10 cellular contexts compared by ENCODE assay signal in genomic region chr3:114623420-114624046, GRCh38.
DNase-seq lines count a peak whose midpoint lies in the region; ATAC-seq and TF ChIP-seq lines count a peak whose summit lies in the region.
"Had no signal": no experiment of that assay in that cellular context is flagged by ENCODE, and none has a peak within 500 bp of the region (broad histone marks: within the 10 kb centered on the region; RNA-seq: fewer than 3 reads in every experiment).

No MANE protein-coding gene starts in this region.

- no peak for TF ChIP-seq POLR2A in gastrocnemius medialis (IDR thresholded peaks at IDR 0.05)

- no peaks in the 10 kb centered on the region for H3K36me3 ChIP-seq in adipocyte (ENCODE audit: control insufficient read depth, insufficient read depth, low read length, severe bottlenecking)
- H3K36me3 ChIP-seq in gastrocnemius medialis: no peaks in the 10 kb centered on the region

- intact Hi-C loops in left ventricle myocardium superior (cut with micrococcal nuclease) (no loop called here), gastrocnemius medialis (cut with DNase I; ENCODE audit: low total_unique reads) (loop anchor here (5.0 to 10.0 kb wide), 4 partner anchors 116 to 271 kb away; no protein-coding TSS in a partner anchor)

- H3K9ac ChIP-seq in adipocyte (ENCODE audit: low read length): peak overlapping the region; percentile 92

- in situ Hi-C loops in gastrocnemius medialis (cut with MboI; ENCODE audit: low sequenced_read_pairs in 4 of 4): loop anchor here in 2 of 4 donors (10.0 to 25.0 kb wide), 2 partner anchors 211 to 239 kb away; no protein-coding TSS in a partner anchor

- peak overlapping the region; percentile 91 to 98 (median 95) for H3K27ac ChIP-seq in gastrocnemius medialis

- H3K27me3 ChIP-seq in adipocyte (replicated peaks; ENCODE audit: control insufficient read depth, insufficient read depth, low read length) (no peaks in the 10 kb centered on the region), gastrocnemius medialis (no peaks in the 10 kb centered on the region)

- ATAC-seq in left ventricle myocardium superior (peak; percentile 9), gastrocnemius medialis (peak; percentile 27 to 29), HG03571 (IDR thresholded peaks at IDR 0.05; ENCODE audit: unreplicated experiment) (no peak), HG02763 (IDR thresholded peaks at IDR 0.05; ENCODE audit: unreplicated experiment) (no peak)
- ATAC-seq: naive thymus-derived CD4-positive, alpha-beta T cell had no signal

- DNase-seq in EL (peak; percentile 45), adipocyte (ENCODE audit: low read depth) (peak; percentile 22), left ventricle myocardium superior (no peak), gastrocnemius medialis (peak; percentile 24 to 39), GM03348 (ENCODE audit: low spot score) (no peak), NCI-H2171 treated with DMSO at 0.1 percent for 48 hours (lab: John Stamatoyannopoulos, UW) (no peak)
- DNase-seq: KBM-7; naive thymus-derived CD4-positive, alpha-beta T cell had no signal

- H3K4me1 ChIP-seq in adipocyte (ENCODE audit: control insufficient read depth, insufficient read depth, low read length): peaks cover 61% of the 10 kb centered on the region
- H3K4me1 ChIP-seq in gastrocnemius medialis: peaks cover 83 to 87% of the 10 kb centered on the region in 2 donors

- H3K9me3 ChIP-seq in adipocyte (ENCODE audit: control insufficient read depth, low read length) (no peaks in the 10 kb centered on the region), gastrocnemius medialis (no peaks in the 10 kb centered on the region)

- H3K4me3 ChIP-seq in adipocyte (ENCODE audit: low read length): peak overlapping the region; percentile 86
- peak overlapping the region; percentile 60 to 67 (median 64) for H3K4me3 ChIP-seq in gastrocnemius medialis

- TF ChIP-seq CTCF in gastrocnemius medialis (IDR thresholded peaks at IDR 0.05 in 4 of 5, conservative IDR thresholded peaks at IDR 0.05 in 1 of 5): no peak

Comparison
In these comparisons a context has a peak if more than half of its experiments do, and no peak if none do; other contexts are left out.
1. DNase-seq: peak in EL (single experiment), adipocyte (single experiment) and gastrocnemius medialis (2 of 2); none in left ventricle myocardium superior (single experiment), GM03348 (single experiment) and NCI-H2171 treated with DMSO at 0.1 percent for 48 hours (single experiment).
2. ATAC-seq: peak in left ventricle myocardium superior (single experiment) and gastrocnemius medialis (2 of 2); none in HG03571 (single experiment) and HG02763 (single experiment).